15 cellular contexts compared by ENCODE assay signal in genomic region chr4:5101571-5101970, GRCh38. TPM values are rescaled to one million over a fixed set of nuclear protein-coding genes. Genes with fewer than 3 reads are reported as not detected.
A peak's percentile ranks its signal among the peaks of the same experiment; 100 is the strongest.
DNase-seq lines count a peak whose midpoint lies in the region; ATAC-seq lines count a peak whose summit lies in the region.
"Had no signal": no experiment of that assay in that cellular context is flagged by ENCODE, and none has a peak within 500 bp of the region (broad histone marks: within the 10 kb centered on the region; RNA-seq: fewer than 3 reads in every experiment).

No MANE protein-coding gene starts in this region.

- H3K9me3 Mint-ChIP-seq in stimulated activated naive B cell treated with anti-CD40 and anti-IgM and Interleukin-4, amounts not matched to agents 10 μg/mL and 1 μg/mL and 100 μg/mL, for 72 hours = no peaks in the 10 kb centered on the region

- no peak overlapping the region for H3K4me3 Mint-ChIP-seq in stimulated activated naive B cell treated with anti-CD40 and anti-IgM and Interleukin-4, amounts not matched to agents 10 μg/mL and 1 μg/mL and 100 μg/mL, for 72 hours
- H3K4me3 Mint-ChIP-seq: CD8-positive, alpha-beta memory T cell had no signal

- ATAC-seq in HG02981 (IDR thresholded peaks at IDR 0.05; ENCODE audit: unreplicated experiment) (no peak), HG03196 (IDR thresholded peaks at IDR 0.05; ENCODE audit: unreplicated experiment) (no peak)
- ATAC-seq in stimulated activated naive B cell treated with anti-CD40 and anti-IgM and Interleukin-4, amounts not matched to agents 10 μg/mL and 1 μg/mL and 100 μg/mL, for 72 hours (replicated peaks) = no peak
- ATAC-seq: A549 had no signal

- H3K4me1 Mint-ChIP-seq in stimulated activated naive B cell treated with anti-CD40 and anti-IgM and Interleukin-4, amounts not matched to agents 10 μg/mL and 1 μg/mL and 100 μg/mL, for 72 hours = no peaks in the 10 kb centered on the region
- H3K4me1 Mint-ChIP-seq: CD8-positive, alpha-beta memory T cell had no signal

- H3K27ac Mint-ChIP-seq in stimulated activated naive B cell treated with anti-CD40 and anti-IgM and Interleukin-4, amounts not matched to agents 10 μg/mL and 1 μg/mL and 100 μg/mL, for 72 hours = no peak overlapping the region
- H3K27ac Mint-ChIP-seq: CD8-positive, alpha-beta memory T cell had no signal

- DNase-seq in EL = peak; percentile 39
- DNase-seq in RPMI7951 (ENCODE audit: low read depth) = peak; percentile 54
- DNase-seq in foreskin melanocyte = peak; percentile 78
- DNase-seq in stimulated activated naive B cell treated with anti-CD40 and anti-IgM and Interleukin-4, amounts not matched to agents 10 μg/mL and 1 μg/mL and 100 μg/mL, for 72 hours = no peak
- no peak for DNase-seq in inferior parietal cortex (ENCODE audit: extremely low spot score)
- DNase-seq: AML-193; Caco-2; CD8-positive, alpha-beta memory T cell; DMS53; IMR-90; KG1 had no signal

- H3K27me3 Mint-ChIP-seq in stimulated activated naive B cell treated with anti-CD40 and anti-IgM and Interleukin-4, amounts not matched to agents 10 μg/mL and 1 μg/mL and 100 μg/mL, for 72 hours = peaks cover 4 to 10% of the 10 kb centered on the region in 2 donors
- H3K27me3 Mint-ChIP-seq: CD8-positive, alpha-beta memory T cell had no signal

- no peaks in the 10 kb centered on the region for H3K36me3 Mint-ChIP-seq in stimulated activated naive B cell treated with anti-CD40 and anti-IgM and Interleukin-4, amounts not matched to agents 10 μg/mL and 1 μg/mL and 100 μg/mL, for 72 hours
- H3K36me3 Mint-ChIP-seq: CD8-positive, alpha-beta memory T cell had no signal

RNA-seq across cellular contexts. Expression of gene STK32B, which starts 50.3 kb away (rescaled TPM):
- total RNA-seq in RPMI7951 (2014; rRNA removed; shearing (Covaris generic)) = 11.7 and 13.7 TPM in 2 replicates
- total RNA-seq: CD8-positive, alpha-beta memory T cell; HT-29 had no signal

Comparison
In these comparisons a context has a peak if more than half of its experiments do, and no peak if none do; other contexts are left out.
1. DNase-seq: peak in EL (single experiment), RPMI7951 (single experiment) and foreskin melanocyte (single experiment); none in stimulated activated naive B cell treated with anti-CD40 and anti-IgM and Interleukin-4, amounts not matched to agents 10 μg/mL and 1 μg/mL and 100 μg/mL, for 72 hours (single experiment) and inferior parietal cortex (single experiment).